8 cellular contexts compared by ENCODE assay signal in the genomic region with DNA sequence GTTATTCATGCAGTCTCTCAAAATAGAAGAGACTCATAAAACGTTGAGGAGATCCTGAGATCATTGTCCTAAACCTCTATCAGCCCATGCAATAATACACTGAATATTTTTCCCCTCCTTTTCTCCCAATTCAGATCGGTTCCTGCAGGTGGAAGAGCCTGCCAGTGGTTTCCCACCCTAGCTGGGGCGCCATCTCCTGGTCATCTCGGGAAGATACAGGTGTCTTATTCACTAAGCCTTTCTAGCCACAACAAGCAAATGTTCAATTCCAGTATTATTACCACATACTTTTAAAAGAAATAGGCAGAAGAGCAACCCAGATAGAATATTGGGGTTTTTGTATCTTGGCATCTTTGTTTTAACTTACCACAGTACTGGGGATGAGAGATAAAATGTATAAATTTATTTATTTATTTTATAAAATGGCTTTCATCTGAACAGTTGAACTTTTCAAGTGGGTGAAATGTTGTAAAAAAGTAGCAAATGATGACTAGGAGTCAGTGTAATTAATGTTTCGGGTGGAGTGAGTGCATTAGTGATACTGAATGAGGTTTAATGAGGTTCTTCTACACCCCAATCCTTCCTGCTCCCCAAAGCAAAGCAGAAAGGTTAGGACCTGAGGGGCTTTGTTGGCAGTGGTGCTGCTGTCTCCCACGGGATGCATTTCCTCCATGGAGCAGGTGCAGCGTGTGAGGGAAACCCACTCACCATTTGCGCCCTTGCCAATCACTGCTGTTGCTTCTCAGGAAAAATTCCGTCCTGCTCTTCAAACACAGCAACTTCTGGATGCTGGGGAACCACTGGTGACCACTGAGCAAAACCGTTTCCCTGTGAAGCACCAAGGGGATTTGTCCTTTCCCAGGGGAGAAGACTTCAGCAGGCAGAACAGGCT.
A peak's percentile ranks its signal among the peaks of the same experiment; 100 is the strongest.
DNase-seq lines count a peak whose midpoint lies in the region; ATAC-seq and TF ChIP-seq lines count a peak whose summit lies in the region.

No MANE protein-coding gene starts in this region.

- intact Hi-C loops in activated CD4-positive, alpha-beta T cell treated with anti-CD3 and anti-CD28 coated beads for 36 hours (cut with DNase I, micrococcal nuclease) = loop anchor here (1.0 kb wide), 1 partner anchor 176 kb away; no protein-coding TSS in a partner anchor
- intact Hi-C loops in lower lobe of right lung (cut with DNase I) = no loop called here

- H3K36me3 Mint-ChIP-seq in activated CD4-positive, alpha-beta T cell treated with anti-CD3 and anti-CD28 coated beads for 36 hours (ENCODE audit: low read depth) = no peaks in the 10 kb centered on the region

- ATAC-seq in HG02642 (IDR thresholded peaks at IDR 0.05; ENCODE audit: poor library complexity, unreplicated experiment) = peak; percentile 59
- ATAC-seq in activated CD4-positive, alpha-beta T cell treated with anti-CD3 and anti-CD28 coated beads for 36 hours = peak; percentile 78
- ATAC-seq in lower lobe of right lung = peak; percentile 60 to 61
- ATAC-seq in GM21360 (IDR thresholded peaks at IDR 0.05; ENCODE audit: unreplicated experiment) = no peak

- no peaks in the 10 kb centered on the region for H3K9me3 ChIP-seq in lower lobe of right lung

- H3K4me3 ChIP-seq in choroid plexus epithelial cell (ENCODE audit: low read depth, low read length) = no peak overlapping the region
- H3K4me3 ChIP-seq in lower lobe of right lung = no peak overlapping the region

- DNase-seq in DMS153 (lab: John Stamatoyannopoulos, UW) (peak; percentile 45), NCI-H446 (lab: John Stamatoyannopoulos, UW) (peak; percentile 34 to 78), choroid plexus epithelial cell (ENCODE audit: low read depth) (peak; percentile 83), lower lobe of right lung (peak; percentile 64)
- peak; percentile 86 for DNase-seq in activated CD4-positive, alpha-beta T cell treated with anti-CD3 and anti-CD28 coated beads for 36 hours
- DNase-seq in stimulated activated CD8-positive, alpha-beta memory T cell treated with anti-CD3 and anti-CD28 coated beads, Interleukin-15, amount 100 ng/mL, for 48 hours (ENCODE audit: low read depth in 2 of 2) = peak; percentile 28 to 42

- peaks cover 7% of the 10 kb centered on the region for H3K27me3 ChIP-seq in lower lobe of right lung (ENCODE audit: low read depth)

- no peaks in the 10 kb centered on the region for H3K9me3 Mint-ChIP-seq in activated CD4-positive, alpha-beta T cell treated with anti-CD3 and anti-CD28 coated beads for 36 hours (ENCODE audit: low read depth)

- POLR2A ChIA-PET in activated CD4-positive, alpha-beta T cell treated with anti-CD3 and anti-CD28 coated beads for 36 hours (lab: Charles Lee) = no interaction called here

- TF ChIP-seq CTCF in choroid plexus epithelial cell (conservative IDR thresholded peaks at IDR 0.05; ENCODE audit: low read depth, low read length) (peak; percentile 92), lower lobe of right lung (IDR thresholded peaks at IDR 0.05) (peak; percentile 80)

- CTCF ChIA-PET in activated CD4-positive, alpha-beta T cell treated with anti-CD3 and anti-CD28 coated beads for 36 hours (lab: Charles Lee) = interaction anchor here (0.6 to 1.8 kb wide), 14 partner anchors 9 to 1004 kb away, joined by 3 to 7 read pairs (median 4); no protein-coding TSS in a partner anchor

- no peak overlapping the region for H3K4me3 Mint-ChIP-seq in activated CD4-positive, alpha-beta T cell treated with anti-CD3 and anti-CD28 coated beads for 36 hours

- H3K27ac Mint-ChIP-seq in activated CD4-positive, alpha-beta T cell treated with anti-CD3 and anti-CD28 coated beads for 36 hours = no peak overlapping the region

- H3K4me1 ChIP-seq in lower lobe of right lung = no peaks in the 10 kb centered on the region

- H3K36me3 ChIP-seq in lower lobe of right lung = no peaks in the 10 kb centered on the region

- H3K27me3 Mint-ChIP-seq in activated CD4-positive, alpha-beta T cell treated with anti-CD3 and anti-CD28 coated beads for 36 hours = no peaks in the 10 kb centered on the region

- no peak overlapping the region for H3K27ac ChIP-seq in lower lobe of right lung

- peaks cover 11% of the 10 kb centered on the region for H3K4me1 Mint-ChIP-seq in activated CD4-positive, alpha-beta T cell treated with anti-CD3 and anti-CD28 coated beads for 36 hours

Comparison
In these comparisons a context has a peak if more than half of its experiments do, and no peak if none do; other contexts are left out.
1. DNase-seq: peak in every context shown above with its lines; median percentile 86 in activated CD4-positive, alpha-beta T cell treated with anti-CD3 and anti-CD28 coated beads for 36 hours; 83 in choroid plexus epithelial cell; 64 in lower lobe of right lung; 56 in NCI-H446; 45 in DMS153; 35 in stimulated activated CD8-positive, alpha-beta memory T cell treated with anti-CD3 and anti-CD28 coated beads, Interleukin-15, amount 100 ng/mL, for 48 hours.